In genomic region chr2:112108238-112108832, GRCh38 we compare ENCODE assay signal across 14 cellular contexts.
"Had no signal": no experiment of that assay in that cellular context is flagged by ENCODE, and none has a peak within 500 bp of the region (broad histone marks: within the 10 kb centered on the region; RNA-seq: fewer than 3 reads in every experiment).

No MANE protein-coding gene starts in this region.

- DNase-seq: colonic mucosa; dermis blood vessel endothelial cell; erythroblast; heart left ventricle; hypothalamus; kidney glomerular epithelial cell; mammary epithelial cell; naive thymus-derived CD8-positive, alpha-beta T cell; psoas muscle; stimulated activated CD4-positive, alpha-beta T cell treated with anti-CD3 and anti-CD28 coated beads, Interleukin-12 subunit alpha, Interleukin-12 subunit beta, amount 100 ng/mL, for 4 hours; stimulated activated naive CD4-positive, alpha-beta T cell had no signal

- H3K27ac Mint-ChIP-seq: type B pancreatic cell had no signal

- ATAC-seq: heart left ventricle; left lobe of liver; naive thymus-derived CD8-positive, alpha-beta T cell; psoas muscle; sciatic nerve had no signal

- H3K4me1 Mint-ChIP-seq: naive thymus-derived CD8-positive, alpha-beta T cell had no signal

- H3K4me3 Mint-ChIP-seq: naive thymus-derived CD8-positive, alpha-beta T cell; type B pancreatic cell had no signal

- H3K27me3 Mint-ChIP-seq: naive thymus-derived CD8-positive, alpha-beta T cell; type B pancreatic cell had no signal
